8 cellular contexts compared by ENCODE assay signal in the genomic region with DNA sequence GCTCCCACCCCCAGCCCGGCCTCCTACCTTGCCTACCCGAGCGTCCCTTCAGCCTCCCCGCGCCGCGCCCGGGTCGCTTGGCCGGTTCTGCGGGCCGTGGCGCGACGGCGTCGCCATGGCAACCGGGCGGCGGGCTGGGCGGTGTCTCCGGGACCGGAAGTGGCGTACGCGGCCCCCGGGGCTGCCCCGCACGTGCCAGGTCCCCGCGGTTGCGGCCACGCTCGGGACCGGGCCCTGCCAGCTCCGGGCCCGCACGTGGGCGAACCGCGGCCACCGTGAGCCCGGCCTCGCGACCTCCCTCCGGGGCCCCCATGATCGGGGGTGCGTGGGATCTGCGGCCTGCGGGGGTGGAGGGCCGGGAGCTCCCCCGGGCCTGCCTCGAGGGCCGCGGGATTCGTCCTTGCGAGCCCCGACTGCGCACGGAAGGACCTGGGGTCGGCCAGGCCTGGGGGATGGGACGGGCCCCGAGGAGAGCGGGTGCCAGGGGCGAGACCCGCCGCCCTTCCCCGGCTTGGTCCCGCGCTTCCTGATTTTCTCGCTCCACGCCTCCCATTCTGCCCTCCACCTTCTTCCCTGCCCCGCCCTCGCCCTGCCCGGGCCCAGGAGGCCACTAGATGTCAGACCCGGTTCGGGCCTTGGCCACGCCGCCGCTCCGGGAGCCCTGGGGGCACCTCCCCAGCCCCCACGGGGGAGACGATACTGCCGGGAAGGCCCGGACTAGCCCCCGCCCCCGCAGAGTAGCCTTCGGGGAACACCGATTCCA.
DNase-seq lines count a peak whose midpoint lies in the region; ATAC-seq lines count a peak whose summit lies in the region.

Gene CYB561 (minus strand): TSS at position 89 of the 763 bp plus-strand sequence. CDS start 8,759 bp downstream, outside the sequence.

- ATAC-seq in GM18867 (IDR thresholded peaks at IDR 0.05; ENCODE audit: unreplicated experiment) (peak; percentile 66), HG03095 (IDR thresholded peaks at IDR 0.05; ENCODE audit: unreplicated experiment) (peak; percentile 46)

- H3K27ac ChIP-seq in mucosa of rectum (ENCODE audit: low read depth in 2 of 2, low read length in 2 of 2), result peak within 1 kb of the TSS; percentile 89 to 91

- H3K9ac ChIP-seq in mucosa of rectum (ENCODE audit: low read depth in 1 of 2, low read length in 2 of 2), result peak within 1 kb of the TSS; percentile 60 to 86

- H3K4me3 ChIP-seq in mucosa of rectum (ENCODE audit: low read length in 2 of 2), result peak within 1 kb of the TSS; percentile 70 to 86

- H3K9me3 ChIP-seq in mucosa of rectum (ENCODE audit: control insufficient read depth in 2 of 2, low read length in 2 of 2), result no peaks in the 10 kb centered on the region

- peaks cover 19% of the 10 kb centered on the region in 2 donors for H3K4me1 ChIP-seq in mucosa of rectum (ENCODE audit: control insufficient read depth in 2 of 2, insufficient read depth in 2 of 2, low read length in 2 of 2)

- DNase-seq in AG08396 (ENCODE audit: low spot score) (peak; percentile 97), NCI-H526 treated with DMSO at 0.1 percent for 48 hours (lab: John Stamatoyannopoulos, UW) (peak; percentile 54), epidermal melanocyte (ENCODE audit: insufficient read length, low spot score) (peak; percentile 83)
- DNase-seq in activated CD8-positive, alpha-beta memory T cell treated with anti-CD3 and anti-CD28 coated beads, Interleukin-2, amount 50 U/mL, for 48 hours, result peak; percentile 86
- DNase-seq in stimulated activated CD8-positive, alpha-beta memory T cell treated with anti-CD3 and anti-CD28 coated beads, Interleukin-7, amount 100 ng/mL, for 1 hour (ENCODE audit: low read depth in 2 of 2), result peak; percentile 26 to 36

- H3K27me3 ChIP-seq in mucosa of rectum (ENCODE audit: control insufficient read depth in 2 of 2, insufficient read depth in 2 of 2, low read length in 2 of 2), result no peaks in the 10 kb centered on the region

- no peaks in the 10 kb centered on the region for H3K36me3 ChIP-seq in mucosa of rectum (ENCODE audit: control insufficient read depth in 2 of 2, insufficient read depth in 2 of 2, low read length in 2 of 2)

Comparison
In these comparisons a context has a peak if more than half of its experiments do, and no peak if none do; other contexts are left out.
1. Peak in every context shown above with its lines: DNase-seq, ATAC-seq, H3K4me3 ChIP-seq and H3K27ac ChIP-seq.
2. DNase-seq: peak in every context shown above with its lines; median percentile 97 in AG08396; 86 in activated CD8-positive, alpha-beta memory T cell treated with anti-CD3 and anti-CD28 coated beads, Interleukin-2, amount 50 U/mL, for 48 hours; 83 in epidermal melanocyte; 54 in NCI-H526 treated with DMSO at 0.1 percent for 48 hours; 31 in stimulated activated CD8-positive, alpha-beta memory T cell treated with anti-CD3 and anti-CD28 coated beads, Interleukin-7, amount 100 ng/mL, for 1 hour.